1 cellular context compared by ENCODE assay signal in genomic region chr21:15058718-15059316, GRCh38.
TF ChIP-seq lines count a peak whose summit lies in the region.

No MANE protein-coding gene starts in this region.

TF ChIP-seq in K562, 482 proteins besides CTCF, POLR2A, EP300 and RAD21 (continued from another document):
- TF ChIP-seq CHD7 (IDR thresholded peaks at IDR 0.05; ENCODE audit: low read depth, low read length) (no peak), HMBOX1 (IDR thresholded peaks at IDR 0.05) (peak; percentile 82), JUND (IDR thresholded peaks at IDR 0.05; ENCODE audit: borderline replicate concordance, low read depth, low read length) (no peak), JUND (tag; IDR thresholded peaks at IDR 0.05; ENCODE audit: borderline replicate concordance, low read depth, low read length) (0 out of 3 replicates have a peak, but pooled peaks have one; percentile 14), ZNF592 (IDR thresholded peaks at IDR 0.05) (0 out of 2 replicates have a peak, but pooled peaks have one; percentile 40), FOXK2 (conservative IDR thresholded peaks at IDR 0.05 in 1 of 2, IDR thresholded peaks at IDR 0.05 in 1 of 2; ENCODE audit: low read depth in 2 of 2) (0 out of 4 replicates have a peak, but pooled peaks of 1 of the 2 experiments have one; percentile 17), MAFG (tag; conservative IDR thresholded peaks at IDR 0.05) (0 out of 2 replicates have a peak, but pooled peaks have one; percentile 12), C11orf30 (IDR thresholded peaks at IDR 0.05; ENCODE audit: low read depth) (0 out of 2 replicates have a peak, but pooled peaks have one; percentile 4), ARID1B (IDR thresholded peaks at IDR 0.05) (peak; percentile 14; the same call in 1 of the 2 replicates), ZBTB33 (CRISPR knock-in tag; IDR thresholded peaks at IDR 0.05) (no peak), NFE2 (IDR thresholded peaks at IDR 0.05; ENCODE audit: low read depth) (0 out of 2 replicates have a peak, but pooled peaks have one; percentile 8)
